Comparison of ENCODE assay signal across 9 cellular contexts in genomic region chr1:175129997-175130648, GRCh38.
DNase-seq lines count a peak whose midpoint lies in the region; ATAC-seq and TF ChIP-seq lines count a peak whose summit lies in the region.
"Had no signal": no experiment of that assay in that cellular context is flagged by ENCODE, and none has a peak within 500 bp of the region (broad histone marks: within the 10 kb centered on the region; RNA-seq: fewer than 3 reads in every experiment).

No MANE protein-coding gene starts in this region.

- H3K36me3 ChIP-seq in WERI-Rb-1 (no peaks in the 10 kb centered on the region), vagina (no peaks in the 10 kb centered on the region)

- no peak for TF ChIP-seq POLR2A in vagina (IDR thresholded peaks at IDR 0.05)

- no peak overlapping the region for H3K27ac ChIP-seq in WERI-Rb-1
- peak overlapping the region; percentile 33 for H3K27ac ChIP-seq in vagina

- H3K27me3 ChIP-seq in WERI-Rb-1 (ENCODE audit: insufficient read depth, low read depth, severe bottlenecking), result no peaks in the 10 kb centered on the region
- H3K27me3 ChIP-seq in vagina, result no peaks in the 10 kb centered on the region

- peak; percentile 30 for ATAC-seq in Right ventricle myocardium superior (ENCODE audit: poor library complexity)

- H3K4me1 ChIP-seq in vagina, result peaks cover 44% of the 10 kb centered on the region

- H3K4me3 ChIP-seq in WERI-Rb-1 (ENCODE audit: low read depth, low read length) (no peak overlapping the region), vagina (no peak overlapping the region)

- no peak for DNase-seq in Right ventricle myocardium superior
- no peak for DNase-seq in cardiac septum (ENCODE audit: low spot score)
- DNase-seq in WERI-Rb-1, result peak; percentile 28
- peak; percentile 28 for DNase-seq in iris pigment epithelial cell (ENCODE audit: low read depth)
- DNase-seq in vagina (ENCODE audit: extremely low spot score in 2 of 2), result no peak
- no peak for DNase-seq in A172 (ENCODE audit: low spot score)
- DNase-seq in NCI-H446 treated with DMSO at 0.1 percent for 48 hours (lab: John Stamatoyannopoulos, UW), result no peak
- no peak for DNase-seq in KG1 (lab: John Stamatoyannopoulos, UW)
- DNase-seq: SW 1271 had no signal

- intact Hi-C loops in Right ventricle myocardium superior (cut with DNase I), result loop anchor here (5.0 kb wide), 1 partner anchor 98 kb away; no protein-coding TSS in a partner anchor
- intact Hi-C loops in cardiac septum (cut with DNase I), result no loop called here
- intact Hi-C loops in vagina (cut with DNase I), result no loop called here

- H3K9me3 ChIP-seq in WERI-Rb-1 (ENCODE audit: severe bottlenecking) (no peaks in the 10 kb centered on the region), vagina (no peaks in the 10 kb centered on the region)

- no peak for TF ChIP-seq CTCF in WERI-Rb-1 (IDR thresholded peaks at IDR 0.05; ENCODE audit: low read depth, low read length)
- no peak for TF ChIP-seq CTCF in vagina (IDR thresholded peaks at IDR 0.05)

Comparison
In these comparisons a context has a peak if more than half of its experiments do, and no peak if none do; other contexts are left out.
1. DNase-seq: peak in WERI-Rb-1 (single experiment) and iris pigment epithelial cell (single experiment); none in Right ventricle myocardium superior (single experiment), cardiac septum (single experiment), vagina (0 of 2), A172 (single experiment), NCI-H446 treated with DMSO at 0.1 percent for 48 hours (single experiment) and KG1 (single experiment).